Comparison of ENCODE assay signal across 8 cellular contexts in the genomic region with DNA sequence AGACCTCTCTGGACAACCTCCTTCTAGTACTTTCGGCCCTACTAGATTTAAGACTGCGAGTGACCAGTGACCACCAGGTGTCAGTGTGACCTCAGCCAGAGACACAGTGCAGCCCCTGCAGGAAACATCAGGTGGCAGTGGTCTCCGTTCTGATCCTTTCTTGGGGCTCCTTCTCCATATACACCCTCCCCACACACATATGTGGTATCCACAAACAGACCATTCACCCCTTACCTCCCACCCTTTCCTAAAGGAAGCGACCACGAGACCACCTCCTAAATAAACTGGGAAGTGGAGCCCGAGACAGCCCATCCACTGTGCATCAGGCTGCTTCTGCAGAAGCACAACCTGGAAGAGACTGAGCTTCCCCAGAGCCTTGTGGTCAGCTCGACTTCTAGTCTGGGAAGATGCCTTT. TPM values are rescaled to one million over a fixed set of nuclear protein-coding genes. Genes with fewer than 3 reads are reported as not detected.
DNase-seq lines count a peak whose midpoint lies in the region; ATAC-seq and FAIRE-seq lines count a peak whose summit lies in the region.

No MANE protein-coding gene starts in this region.

- no peak overlapping the region for H3K27ac Mint-ChIP-seq in activated CD4-positive, alpha-beta memory T cell treated with anti-CD3 and anti-CD28 coated beads for 36 hours
- H3K27ac Mint-ChIP-seq in effector memory CD8-positive, alpha-beta T cell: peak overlapping the region in 1 of 2 donors; percentile 27

- H3K36me3 ChIP-seq in mesendoderm (ENCODE audit: control insufficient read depth, insufficient read depth, low read length): no peaks in the 10 kb centered on the region

- no peak overlapping the region for H3K23ac ChIP-seq in mesendoderm (ENCODE audit: low read length)

- peak; percentile 84 for FAIRE-seq in GM18507 (lab: Jason Lieb, UNC)

- H3K4me1 ChIP-seq in mesendoderm (ENCODE audit: control insufficient read depth, low read depth, low read length): peaks cover 22% of the 10 kb centered on the region

- no peak overlapping the region for H3K27ac ChIP-seq in mesendoderm (ENCODE audit: low read depth, low read length)

- no peak overlapping the region for H3K56ac ChIP-seq in mesendoderm (ENCODE audit: low read length)

- H2BK120ac ChIP-seq in mesendoderm (ENCODE audit: low read depth, low read length): no peak overlapping the region

- POLR2A ChIA-PET in activated CD4-positive, alpha-beta memory T cell treated with anti-CD3 and anti-CD28 coated beads for 36 hours (lab: Charles Lee): no interaction called here

- no peak overlapping the region for H4K5ac ChIP-seq in mesendoderm (ENCODE audit: low read length)

- H3K27me3 Mint-ChIP-seq in activated CD4-positive, alpha-beta memory T cell treated with anti-CD3 and anti-CD28 coated beads for 36 hours: no peaks in the 10 kb centered on the region
- H3K27me3 Mint-ChIP-seq in effector memory CD8-positive, alpha-beta T cell: no peaks in the 10 kb centered on the region

- CTCF ChIA-PET in activated CD4-positive, alpha-beta memory T cell treated with anti-CD3 and anti-CD28 coated beads for 36 hours (lab: Charles Lee): interaction anchor here (0.6 to 2.9 kb wide), 12 partner anchors 53 to 275 kb away, joined by 3 to 25 read pairs (median 4); no protein-coding TSS in a partner anchor

- WGBS in mesendoderm (ENCODE audit: extremely low coverage, insufficient coverage, low lambda C conversion rate): no CpG with 5 or more reads among the region's 7 CpGs

- H2BK15ac ChIP-seq in mesendoderm (replicated peaks; ENCODE audit: low read depth): no peak overlapping the region

- no peak overlapping the region for H3K4ac ChIP-seq in mesendoderm (ENCODE audit: low read depth, low read length)

- peaks cover 14% of the 10 kb centered on the region for H3K36me3 Mint-ChIP-seq in activated CD4-positive, alpha-beta memory T cell treated with anti-CD3 and anti-CD28 coated beads for 36 hours
- peaks cover 34% of the 10 kb centered on the region for H3K36me3 Mint-ChIP-seq in effector memory CD8-positive, alpha-beta T cell (ENCODE audit: insufficient read depth)

- H3K18ac ChIP-seq in mesendoderm (ENCODE audit: low read length): no peak overlapping the region

- ATAC-seq in effector memory CD8-positive, alpha-beta T cell (replicated peaks): peak; percentile 100
- no peak for ATAC-seq in GM21447 (IDR thresholded peaks at IDR 0.05; ENCODE audit: unreplicated experiment)

- H3K4me3 ChIP-seq in mesendoderm (ENCODE audit: low read length): no peak overlapping the region

- H4K8ac ChIP-seq in mesendoderm (ENCODE audit: low read depth, low read length): no peak overlapping the region

- intact Hi-C loops in activated CD4-positive, alpha-beta memory T cell treated with anti-CD3 and anti-CD28 coated beads for 36 hours (cut with micrococcal nuclease): loop anchor here (1.0 to 2.0 kb wide), 3 partner anchors 48 to 268 kb away; no protein-coding TSS in a partner anchor

- H3K9me3 Mint-ChIP-seq in activated CD4-positive, alpha-beta memory T cell treated with anti-CD3 and anti-CD28 coated beads for 36 hours: no peaks in the 10 kb centered on the region
- H3K9me3 Mint-ChIP-seq in effector memory CD8-positive, alpha-beta T cell: no peaks in the 10 kb centered on the region

- DNase-seq in AG08395 (ENCODE audit: low spot score) (peak; percentile 80), GM18507 (ENCODE audit: extremely low spot score, insufficient read length, low read depth) (peak; percentile 68), NCI-H345 treated with DMSO at 0.1 percent for 48 hours (lab: John Stamatoyannopoulos, UW; ENCODE audit: unreplicated experiment) (peak; percentile 19), mesendoderm (peak; percentile 85)
- peak; percentile 83 for DNase-seq in activated CD4-positive, alpha-beta memory T cell treated with anti-CD3 and anti-CD28 coated beads for 36 hours
- DNase-seq in effector memory CD8-positive, alpha-beta T cell: peak; percentile 80 to 81 (median 81)
- peak; percentile 21 to 51 for DNase-seq in stimulated activated CD8-positive, alpha-beta memory T cell treated with anti-CD3 and anti-CD28 coated beads, Interleukin-4, amount 100 ng/mL, for 1 hour (ENCODE audit: low read depth in 2 of 2, low spot score in 1 of 2)

- peaks cover 5% of the 10 kb centered on the region for H3K79me2 ChIP-seq in mesendoderm (ENCODE audit: control insufficient read depth, insufficient read depth, low read length)

- peaks cover 18% of the 10 kb centered on the region for H3K79me1 ChIP-seq in mesendoderm (ENCODE audit: low read length)

- H3K9ac ChIP-seq in mesendoderm (ENCODE audit: low read length): no peak overlapping the region

- no peak overlapping the region for H3K4me2 ChIP-seq in mesendoderm (ENCODE audit: low read length)

- H2BK5ac ChIP-seq in mesendoderm (ENCODE audit: low read length): no peak overlapping the region

- no peak overlapping the region for H2AK5ac ChIP-seq in mesendoderm (ENCODE audit: low read length)

- H3K27me3 ChIP-seq in mesendoderm (ENCODE audit: insufficient read depth, low read length, poor library complexity): no peaks in the 10 kb centered on the region

- H3K4me1 Mint-ChIP-seq in activated CD4-positive, alpha-beta memory T cell treated with anti-CD3 and anti-CD28 coated beads for 36 hours (ENCODE audit: low read depth): peaks cover 27% of the 10 kb centered on the region
- peaks cover 13 to 35% of the 10 kb centered on the region in 2 donors for H3K4me1 Mint-ChIP-seq in effector memory CD8-positive, alpha-beta T cell (ENCODE audit: low read depth in 2 of 2)

- H3K4me3 Mint-ChIP-seq in activated CD4-positive, alpha-beta memory T cell treated with anti-CD3 and anti-CD28 coated beads for 36 hours: no peak overlapping the region
- H3K4me3 Mint-ChIP-seq in effector memory CD8-positive, alpha-beta T cell: no peak overlapping the region

RNA-seq across cellular contexts. Expression of a gene that starts 38.5 kb away (rescaled TPM):
- 1 to 10 TPM; 1.5 to 1.9 TPM for total RNA-seq in activated CD4-positive, alpha-beta memory T cell treated with anti-CD3 and anti-CD28 coated beads for 36 hours
- polyA plus RNA-seq in mesendoderm (2013, experiment 1 of 2): 0.42 TPM
- polyA plus RNA-seq in mesendoderm (2013, experiment 2 of 2): 0.38 TPM

Comparison
In these comparisons a context has a peak if more than half of its experiments do, and no peak if none do; other contexts are left out.
1. DNase-seq: peak in every context shown above with its lines; median percentile 85 in mesendoderm; 83 in activated CD4-positive, alpha-beta memory T cell treated with anti-CD3 and anti-CD28 coated beads for 36 hours; 81 in effector memory CD8-positive, alpha-beta T cell; 80 in AG08395; 68 in GM18507; 36 in stimulated activated CD8-positive, alpha-beta memory T cell treated with anti-CD3 and anti-CD28 coated beads, Interleukin-4, amount 100 ng/mL, for 1 hour; 19 in NCI-H345 treated with DMSO at 0.1 percent for 48 hours.